Comparison of ENCODE assay signal across 10 cellular contexts in genomic region chr14:69263364-69263763, GRCh38. TPM values are rescaled to one million over a fixed set of nuclear protein-coding genes. Genes with fewer than 3 reads are reported as not detected.
A peak's percentile ranks its signal among the peaks of the same experiment; 100 is the strongest.
DNase-seq lines count a peak whose midpoint lies in the region; ATAC-seq and TF ChIP-seq lines count a peak whose summit lies in the region.
"Had no signal": no experiment of that assay in that cellular context is flagged by ENCODE, and none has a peak within 500 bp of the region (broad histone marks: within the 10 kb centered on the region; RNA-seq: fewer than 3 reads in every experiment).

No MANE protein-coding gene starts in this region.

- peaks cover 54% of the 10 kb centered on the region for H3K27me3 ChIP-seq in PC-3 (ENCODE audit: low read length)
- peaks cover 0 to 10% of the 10 kb centered on the region in 2 donors for H3K27me3 ChIP-seq in naive thymus-derived CD4-positive, alpha-beta T cell (ENCODE audit: control insufficient read depth in 2 of 2, insufficient read depth in 2 of 2, low read length in 2 of 2)

- H3K9ac ChIP-seq in PC-3 (ENCODE audit: low read length): no peak overlapping the region

- TF ChIP-seq CTCF in PC-3 (conservative IDR thresholded peaks at IDR 0.05; ENCODE audit: low read depth, low read length) (no peak), fibroblast of pulmonary artery (IDR thresholded peaks at IDR 0.05; ENCODE audit: low read length, missing control alignments) (no peak)

- intact Hi-C loops in PC-3 (cut with micrococcal nuclease): loop anchor here (5.0 kb wide), 1 partner anchor 34 kb away; no protein-coding TSS in a partner anchor
- intact Hi-C loops in sciatic nerve (cut with DNase I): no loop called here
- intact Hi-C loops in naive thymus-derived CD4-positive, alpha-beta T cell (cut with micrococcal nuclease): loop anchor here in 1 of 2 donors (5.0 kb wide), 1 partner anchor 309 kb away; the partner anchor contains the start of gene CCDC177

- peak; percentile 94 for DNase-seq in GM04503 (ENCODE audit: low read depth)
- DNase-seq in PC-3: peak; percentile 60
- DNase-seq in fibroblast of pulmonary artery (ENCODE audit: low read depth): peak; percentile 90
- DNase-seq in sciatic nerve (ENCODE audit: low spot score): peak; percentile 67
- DNase-seq in NOMO-1 treated with DMSO at 0.1 percent for 48 hours (lab: John Stamatoyannopoulos, UW; ENCODE audit: unreplicated experiment): no peak
- DNase-seq in naive thymus-derived CD4-positive, alpha-beta T cell: no peak
- no peak for DNase-seq in ecto neural progenitor cell (ENCODE audit: low spot score)
- DNase-seq: activated CD8-positive, alpha-beta T cell treated with anti-CD3 and anti-CD28 coated beads, Interleukin-2, amount 10 ng/mL, durations not matched to agents 7 days and 5 days had no signal

- no peaks in the 10 kb centered on the region for H3K36me3 ChIP-seq in PC-3 (ENCODE audit: low read depth, low read length)
- no peaks in the 10 kb centered on the region for H3K36me3 ChIP-seq in naive thymus-derived CD4-positive, alpha-beta T cell (ENCODE audit: control insufficient read depth in 2 of 3, insufficient read depth in 3 of 3, low read length in 3 of 3)

- CTCF ChIA-PET in PC-3 (lab: Charles Lee): interaction anchor here (0.6 kb wide), 1 partner anchor 24 kb away, joined by 3 read pairs; no protein-coding TSS in a partner anchor
- CTCF ChIA-PET in naive thymus-derived CD4-positive, alpha-beta T cell (lab: Charles Lee): no interaction called here

- no peaks in the 10 kb centered on the region for H3F3A ChIP-seq in PC-3 (ENCODE audit: low read length, unreplicated experiment)

- peak; percentile 48 for ATAC-seq in PC-3
- peak; percentile 89 for ATAC-seq in sciatic nerve
- ATAC-seq in GM21528 (IDR thresholded peaks at IDR 0.05; ENCODE audit: low FRiP score, unreplicated experiment): no peak
- ATAC-seq in naive thymus-derived CD4-positive, alpha-beta T cell: no peak
- ATAC-seq: activated CD8-positive, alpha-beta T cell treated with anti-CD3 and anti-CD28 coated beads, Interleukin-2, amount 10 ng/mL, durations not matched to agents 7 days and 5 days had no signal

- POLR2A ChIA-PET in PC-3 (lab: Charles Lee; ENCODE audit: unreplicated experiment): no interaction called here
- POLR2A ChIA-PET in naive thymus-derived CD4-positive, alpha-beta T cell (lab: Charles Lee): no interaction called here

- H3K9me2 ChIP-seq in PC-3 (replicated peaks; ENCODE audit: low read length): no peaks in the 10 kb centered on the region

- H3K9me3 ChIP-seq in PC-3 (ENCODE audit: low read length): no peaks in the 10 kb centered on the region
- no peaks in the 10 kb centered on the region for H3K9me3 ChIP-seq in naive thymus-derived CD4-positive, alpha-beta T cell (ENCODE audit: control insufficient read depth in 2 of 3, low read length in 3 of 3)

- no TSS peak for BruUV-seq in PC-3 (replicated peaks; lab: Mats Ljungman, UMichigan)

- peaks cover 22 to 58% (median 46%) of the 10 kb centered on the region in 5 donors for H3K27me3 Mint-ChIP-seq in naive thymus-derived CD4-positive, alpha-beta T cell

- H3K9me3 Mint-ChIP-seq in naive thymus-derived CD4-positive, alpha-beta T cell: peaks cover 0 to 2% (median 0%) of the 10 kb centered on the region in 11 donors
- H3K9me3 Mint-ChIP-seq: nephron had no signal

- peaks cover 0 to 16% (median 5%) of the 10 kb centered on the region in 7 donors for H3K4me1 Mint-ChIP-seq in naive thymus-derived CD4-positive, alpha-beta T cell

- no peak overlapping the region for H2AFZ ChIP-seq in PC-3 (ENCODE audit: low read length)

- no peak overlapping the region for H3K27ac ChIP-seq in PC-3 (ENCODE audit: low read length)
- H3K27ac ChIP-seq in naive thymus-derived CD4-positive, alpha-beta T cell (ENCODE audit: low read depth, low read length): no peak overlapping the region

- H3K4me3 Mint-ChIP-seq in naive thymus-derived CD4-positive, alpha-beta T cell: no peak overlapping the region
- H3K4me3 Mint-ChIP-seq: activated CD8-positive, alpha-beta T cell treated with anti-CD3 and anti-CD28 coated beads, Interleukin-2, amount 10 ng/mL, durations not matched to agents 7 days and 5 days had no signal

- H4K20me1 ChIP-seq in PC-3 (ENCODE audit: low read length): no peaks in the 10 kb centered on the region

- peaks cover 0 to 4% (median 0%) of the 10 kb centered on the region in 5 donors for H3K36me3 Mint-ChIP-seq in naive thymus-derived CD4-positive, alpha-beta T cell

- H3K4me3 ChIP-seq in PC-3 (ENCODE audit: low read length): no peak overlapping the region
- H3K4me3 ChIP-seq in fibroblast of pulmonary artery (replicated peaks; ENCODE audit: low read depth, low read length): no peak overlapping the region
- H3K4me3 ChIP-seq in naive thymus-derived CD4-positive, alpha-beta T cell (ENCODE audit: low read length): no peak overlapping the region

- no peak overlapping the region for H3K27ac Mint-ChIP-seq in naive thymus-derived CD4-positive, alpha-beta T cell
- H3K27ac Mint-ChIP-seq: activated CD8-positive, alpha-beta T cell treated with anti-CD3 and anti-CD28 coated beads, Interleukin-2, amount 10 ng/mL, durations not matched to agents 7 days and 5 days; nephron had no signal

- no peak overlapping the region for H3K4me2 ChIP-seq in PC-3 (ENCODE audit: low read length)

- H3K4me1 ChIP-seq in PC-3 (ENCODE audit: insufficient read depth, low read length): peaks cover 8% of the 10 kb centered on the region; the same call in 1 of the 2 replicates
- H3K4me1 ChIP-seq in naive thymus-derived CD4-positive, alpha-beta T cell (ENCODE audit: control insufficient read depth in 2 of 2, insufficient read depth in 2 of 2, low read length in 2 of 2): no peaks in the 10 kb centered on the region

- H3K79me2 ChIP-seq in PC-3 (ENCODE audit: low read length): no peaks in the 10 kb centered on the region

RNA-seq across cellular contexts. Expression of gene GALNT16, which starts 3.4 kb away (rescaled TPM):
- total RNA-seq in PC-3 (2014; rRNA removed) (0.17 and 0.33 TPM in 2 replicates), sciatic nerve (8.1 TPM)
- total RNA-seq in naive thymus-derived CD4-positive, alpha-beta T cell: under 1 TPM in 2 of 5 experiments, not detected in 3; 0.07 to 0.65 TPM
- not detected for polyA plus RNA-seq in naive thymus-derived CD4-positive, alpha-beta T cell
- total RNA-seq: activated CD8-positive, alpha-beta T cell treated with anti-CD3 and anti-CD28 coated beads, Interleukin-2, amount 10 ng/mL, durations not matched to agents 7 days and 5 days had no signal

Comparison
In these comparisons a context has a peak if more than half of its experiments do, and no peak if none do; other contexts are left out.
1. DNase-seq: peak in GM04503 (single experiment), PC-3 (single experiment), fibroblast of pulmonary artery (single experiment) and sciatic nerve (single experiment); none in NOMO-1 treated with DMSO at 0.1 percent for 48 hours (single experiment), naive thymus-derived CD4-positive, alpha-beta T cell (0 of 9) and ecto neural progenitor cell (single experiment).
2. ATAC-seq: peak in PC-3 (single experiment) and sciatic nerve (single experiment); none in GM21528 (single experiment) and naive thymus-derived CD4-positive, alpha-beta T cell (single experiment).